ENCODE assay signal across 19 cellular contexts in genomic region chr2:207045531-207045930, GRCh38.
"Had no signal": no experiment of that assay in that cellular context is flagged by ENCODE, and none has a peak within 500 bp of the region (broad histone marks: within the 10 kb centered on the region; RNA-seq: fewer than 3 reads in every experiment).

No MANE protein-coding gene starts in this region.

- H3K4me3 ChIP-seq: cardiac muscle cell, left ventricle myocardium inferior, thyroid gland, upper lobe of right lung had no signal

- H3K9me3 ChIP-seq: left ventricle myocardium inferior, thyroid gland, upper lobe of right lung had no signal

- H3K4me1 ChIP-seq: thyroid gland had no signal

- H3K27ac ChIP-seq: cardiac muscle cell, left ventricle myocardium inferior, thyroid gland, upper lobe of right lung had no signal

- H3K36me3 ChIP-seq: cardiac muscle cell, left ventricle myocardium inferior, thyroid gland, upper lobe of right lung had no signal

- ATAC-seq: activated CD4-positive, alpha-beta T cell treated with anti-CD3 and anti-CD28 coated beads for 36 hours; activated T-cell treated with anti-CD3 and anti-CD28 coated beads, Interleukin-2, amount 50 U/mL, for 4 hours; naive thymus-derived CD8-positive, alpha-beta T cell; upper lobe of right lung had no signal

- DNase-seq: activated B cell treated with CpG ODN at 0.5 μM for 24 hours; activated CD4-positive, alpha-beta T cell treated with anti-CD3 and anti-CD28 coated beads for 36 hours; activated CD4-positive, alpha-beta T cell treated with anti-CD3 and anti-CD28 coated beads, Interleukin-2, amount 50 U/mL, for 4 hours; activated CD8-positive, alpha-beta memory T cell treated with anti-CD3 and anti-CD28 coated beads for 24 hours; activated CD8-positive, alpha-beta memory T cell treated with anti-CD3 and anti-CD28 coated beads, Interleukin-2, amount 50 U/mL, for 4 hours; activated naive CD4-positive, alpha-beta T cell treated with Interleukin-2 at 50 U/mL for 16 hours; activated naive CD8-positive, alpha-beta T cell treated with anti-CD3 and anti-CD28 coated beads for 36 hours; activated T-cell treated with anti-CD3 and anti-CD28 coated beads, Interleukin-2, amount 50 U/mL, for 4 hours; amniotic stem cell; foreskin melanocyte; glutamatergic neuron; hippocampal formation; left ventricle myocardium inferior; naive thymus-derived CD8-positive, alpha-beta T cell; stimulated activated CD4-positive, alpha-beta T cell treated with anti-CD3 and anti-CD28 coated beads, Interleukin-4, amount 100 ng/mL, for 24 hours; substantia nigra; thyroid gland; upper lobe of right lung had no signal

- H3K27me3 ChIP-seq: cardiac muscle cell, thyroid gland, upper lobe of right lung had no signal
